ENCODE assay signal across 1 cellular context in the genomic region with DNA sequence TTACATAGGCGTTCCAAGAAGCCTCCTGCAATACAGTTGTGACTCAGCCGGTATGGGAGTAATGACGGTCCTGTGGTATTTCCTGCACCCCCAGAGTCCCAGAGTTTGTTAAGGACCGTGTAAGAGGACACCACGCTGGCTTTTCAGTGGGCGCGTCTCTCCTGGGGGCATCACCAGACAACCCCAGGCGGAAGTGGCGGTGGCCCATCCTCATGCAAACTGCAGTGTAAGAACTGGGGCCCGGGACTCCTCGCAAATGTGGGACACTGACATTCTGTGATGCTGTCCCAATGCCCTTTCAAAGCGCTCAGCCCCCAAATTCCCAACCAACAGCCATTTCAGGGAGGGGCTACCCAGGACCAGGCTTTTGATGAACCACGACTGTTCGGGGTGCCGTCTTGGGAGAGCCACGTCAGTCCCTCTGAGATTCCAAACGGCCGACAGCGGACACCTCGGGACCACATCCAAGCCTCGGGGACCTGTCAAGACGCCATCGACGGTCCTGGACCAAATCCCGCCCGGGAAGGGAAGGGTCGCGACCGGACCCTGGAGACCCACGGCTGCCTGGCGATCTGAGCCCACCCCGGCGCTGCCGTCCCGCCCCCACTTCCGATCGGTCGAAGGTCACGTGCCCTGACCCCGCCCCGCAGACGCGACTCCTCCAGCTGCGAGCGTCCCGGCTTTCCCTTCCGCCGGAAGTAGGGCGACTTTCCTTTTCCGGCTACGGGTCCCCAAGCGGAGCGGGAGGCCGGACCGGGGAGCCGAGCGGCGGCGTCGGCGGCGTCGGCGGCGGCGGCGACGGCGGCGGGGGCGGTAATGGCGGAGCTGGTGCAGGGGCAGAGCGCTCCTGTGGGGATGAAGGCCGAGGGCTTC.
TF ChIP-seq lines count a peak whose summit lies in the region.

A gene with protein sequence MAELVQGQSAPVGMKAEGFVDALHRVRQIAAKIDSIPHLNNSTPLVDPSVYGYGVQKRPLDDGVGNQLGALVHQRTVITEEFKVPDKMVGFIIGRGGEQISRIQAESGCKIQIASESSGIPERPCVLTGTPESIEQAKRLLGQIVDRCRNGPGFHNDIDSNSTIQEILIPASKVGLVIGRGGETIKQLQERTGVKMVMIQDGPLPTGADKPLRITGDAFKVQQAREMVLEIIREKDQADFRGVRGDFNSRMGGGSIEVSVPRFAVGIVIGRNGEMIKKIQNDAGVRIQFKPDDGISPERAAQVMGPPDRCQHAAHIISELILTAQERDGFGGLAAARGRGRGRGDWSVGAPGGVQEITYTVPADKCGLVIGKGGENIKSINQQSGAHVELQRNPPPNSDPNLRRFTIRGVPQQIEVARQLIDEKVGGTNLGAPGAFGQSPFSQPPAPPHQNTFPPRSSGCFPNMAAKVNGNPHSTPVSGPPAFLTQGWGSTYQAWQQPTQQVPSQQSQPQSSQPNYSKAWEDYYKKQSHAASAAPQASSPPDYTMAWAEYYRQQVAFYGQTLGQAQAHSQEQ (plus strand): TSS at position 713 of the 873 bp plus-strand sequence. CDS start 104 bp downstream, at position 817.

TF ChIP-seq in HepG2, 621 proteins besides CTCF, POLR2A, EP300 and RAD21 (continued from another document and continues in another):
- TF ChIP-seq, protein P1, sequence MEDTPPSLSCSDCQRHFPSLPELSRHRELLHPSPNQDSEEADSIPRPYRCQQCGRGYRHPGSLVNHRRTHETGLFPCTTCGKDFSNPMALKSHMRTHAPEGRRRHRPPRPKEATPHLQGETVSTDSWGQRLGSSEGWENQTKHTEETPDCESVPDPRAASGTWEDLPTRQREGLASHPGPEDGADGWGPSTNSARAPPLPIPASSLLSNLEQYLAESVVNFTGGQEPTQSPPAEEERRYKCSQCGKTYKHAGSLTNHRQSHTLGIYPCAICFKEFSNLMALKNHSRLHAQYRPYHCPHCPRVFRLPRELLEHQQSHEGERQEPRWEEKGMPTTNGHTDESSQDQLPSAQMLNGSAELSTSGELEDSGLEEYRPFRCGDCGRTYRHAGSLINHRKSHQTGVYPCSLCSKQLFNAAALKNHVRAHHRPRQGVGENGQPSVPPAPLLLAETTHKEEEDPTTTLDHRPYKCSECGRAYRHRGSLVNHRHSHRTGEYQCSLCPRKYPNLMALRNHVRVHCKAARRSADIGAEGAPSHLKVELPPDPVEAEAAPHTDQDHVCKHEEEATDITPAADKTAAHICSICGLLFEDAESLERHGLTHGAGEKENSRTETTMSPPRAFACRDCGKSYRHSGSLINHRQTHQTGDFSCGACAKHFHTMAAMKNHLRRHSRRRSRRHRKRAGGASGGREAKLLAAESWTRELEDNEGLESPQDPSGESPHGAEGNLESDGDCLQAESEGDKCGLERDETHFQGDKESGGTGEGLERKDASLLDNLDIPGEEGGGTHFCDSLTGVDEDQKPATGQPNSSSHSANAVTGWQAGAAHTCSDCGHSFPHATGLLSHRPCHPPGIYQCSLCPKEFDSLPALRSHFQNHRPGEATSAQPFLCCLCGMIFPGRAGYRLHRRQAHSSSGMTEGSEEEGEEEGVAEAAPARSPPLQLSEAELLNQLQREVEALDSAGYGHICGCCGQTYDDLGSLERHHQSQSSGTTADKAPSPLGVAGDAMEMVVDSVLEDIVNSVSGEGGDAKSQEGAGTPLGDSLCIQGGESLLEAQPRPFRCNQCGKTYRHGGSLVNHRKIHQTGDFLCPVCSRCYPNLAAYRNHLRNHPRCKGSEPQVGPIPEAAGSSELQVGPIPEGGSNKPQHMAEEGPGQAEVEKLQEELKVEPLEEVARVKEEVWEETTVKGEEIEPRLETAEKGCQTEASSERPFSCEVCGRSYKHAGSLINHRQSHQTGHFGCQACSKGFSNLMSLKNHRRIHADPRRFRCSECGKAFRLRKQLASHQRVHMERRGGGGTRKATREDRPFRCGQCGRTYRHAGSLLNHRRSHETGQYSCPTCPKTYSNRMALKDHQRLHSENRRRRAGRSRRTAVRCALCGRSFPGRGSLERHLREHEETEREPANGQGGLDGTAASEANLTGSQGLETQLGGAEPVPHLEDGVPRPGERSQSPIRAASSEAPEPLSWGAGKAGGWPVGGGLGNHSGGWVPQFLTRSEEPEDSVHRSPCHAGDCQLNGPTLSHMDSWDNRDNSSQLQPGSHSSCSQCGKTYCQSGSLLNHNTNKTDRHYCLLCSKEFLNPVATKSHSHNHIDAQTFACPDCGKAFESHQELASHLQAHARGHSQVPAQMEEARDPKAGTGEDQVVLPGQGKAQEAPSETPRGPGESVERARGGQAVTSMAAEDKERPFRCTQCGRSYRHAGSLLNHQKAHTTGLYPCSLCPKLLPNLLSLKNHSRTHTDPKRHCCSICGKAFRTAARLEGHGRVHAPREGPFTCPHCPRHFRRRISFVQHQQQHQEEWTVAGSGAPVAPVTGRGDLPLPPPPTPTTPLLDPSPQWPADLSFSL (CRISPR knock-in tag; IDR thresholded peaks at IDR 0.05) = no peak
- TF ChIP-seq, protein P2, sequence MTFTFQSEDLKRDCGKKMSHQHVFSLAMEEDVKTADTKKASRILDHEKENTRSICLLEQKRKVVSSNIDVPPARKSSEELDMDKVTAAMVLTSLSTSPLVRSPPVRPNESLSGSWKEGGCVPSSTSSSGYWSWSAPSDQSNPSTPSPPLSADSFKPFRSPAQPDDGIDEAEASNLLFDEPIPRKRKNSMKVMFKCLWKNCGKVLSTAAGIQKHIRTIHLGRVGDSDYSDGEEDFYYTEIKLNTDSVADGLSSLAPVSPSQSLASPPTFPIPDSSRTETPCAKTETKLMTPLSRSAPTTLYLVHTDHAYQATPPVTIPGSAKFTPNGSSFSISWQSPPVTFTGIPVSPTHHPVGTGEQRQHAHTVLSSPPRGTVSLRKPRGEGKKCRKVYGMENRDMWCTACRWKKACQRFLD (CRISPR knock-in tag; IDR thresholded peaks at IDR 0.05; ENCODE audit: borderline replicate concordance) = no peak
- TF ChIP-seq MIXL1 (CRISPR knock-in tag; IDR thresholded peaks at IDR 0.05) (0 out of 2 replicates have a peak, but pooled peaks have one; percentile 31), ZNF451 (CRISPR knock-in tag; IDR thresholded peaks at IDR 0.05) (peak; percentile 56; the same call in 1 of the 2 replicates), FOSL1 (CRISPR knock-in tag; IDR thresholded peaks at IDR 0.05; ENCODE audit: borderline replicate concordance) (no peak), ZNF558 (CRISPR knock-in tag; IDR thresholded peaks at IDR 0.05; ENCODE audit: borderline replicate concordance) (0 out of 2 replicates have a peak, but pooled peaks have one; percentile 16), ZNF205 (CRISPR knock-in tag; IDR thresholded peaks at IDR 0.05) (0 out of 2 replicates have a peak, but pooled peaks have one; percentile 27), GLI4 (CRISPR knock-in tag; IDR thresholded peaks at IDR 0.05; ENCODE audit: borderline replicate concordance) (no peak), ZNF343 (CRISPR knock-in tag; IDR thresholded peaks at IDR 0.05) (peak; percentile 70; the same call in 1 of the 2 replicates), CC2D1A (CRISPR knock-in tag; IDR thresholded peaks at IDR 0.05) (no peak), KAT2B (IDR thresholded peaks at IDR 0.05; ENCODE audit: borderline replicate concordance, low read depth, low read length) (no peak), ZNF460 (CRISPR knock-in tag; IDR thresholded peaks at IDR 0.05; ENCODE audit: borderline replicate concordance) (no peak; the same call in 1 of the 2 replicates), ZFP90 (CRISPR knock-in tag; IDR thresholded peaks at IDR 0.05; ENCODE audit: borderline replicate concordance) (no peak; the same call in 1 of the 2 replicates), ZNF350 (CRISPR knock-in tag; IDR thresholded peaks at IDR 0.05; ENCODE audit: borderline replicate concordance, low read depth) (peak; percentile 41; the same call in 1 of the 2 replicates), NPAS2 (CRISPR knock-in tag; IDR thresholded peaks at IDR 0.05; ENCODE audit: borderline replicate concordance) (no peak), IKZF4 (CRISPR knock-in tag; IDR thresholded peaks at IDR 0.05; ENCODE audit: borderline replicate concordance, low read depth, not compliant biosample characterization) (no peak), ZNF530 (CRISPR knock-in tag; IDR thresholded peaks at IDR 0.05; ENCODE audit: low read depth) (no peak), IRX3 (CRISPR knock-in tag; IDR thresholded peaks at IDR 0.05; ENCODE audit: borderline replicate concordance, low read depth) (peak; percentile 34; the same call in 1 of the 2 replicates), ZNF253 (CRISPR knock-in tag; IDR thresholded peaks at IDR 0.05; ENCODE audit: borderline replicate concordance) (peak; percentile 12; the same call in 1 of the 2 replicates), PHF21A (CRISPR knock-in tag; IDR thresholded peaks at IDR 0.05) (no peak), FOXA1 (IDR thresholded peaks at IDR 0.05) (no peak), FOXA1 (CRISPR knock-in tag; IDR thresholded peaks at IDR 0.05) (no peak)
- TF ChIP-seq, protein P3, sequence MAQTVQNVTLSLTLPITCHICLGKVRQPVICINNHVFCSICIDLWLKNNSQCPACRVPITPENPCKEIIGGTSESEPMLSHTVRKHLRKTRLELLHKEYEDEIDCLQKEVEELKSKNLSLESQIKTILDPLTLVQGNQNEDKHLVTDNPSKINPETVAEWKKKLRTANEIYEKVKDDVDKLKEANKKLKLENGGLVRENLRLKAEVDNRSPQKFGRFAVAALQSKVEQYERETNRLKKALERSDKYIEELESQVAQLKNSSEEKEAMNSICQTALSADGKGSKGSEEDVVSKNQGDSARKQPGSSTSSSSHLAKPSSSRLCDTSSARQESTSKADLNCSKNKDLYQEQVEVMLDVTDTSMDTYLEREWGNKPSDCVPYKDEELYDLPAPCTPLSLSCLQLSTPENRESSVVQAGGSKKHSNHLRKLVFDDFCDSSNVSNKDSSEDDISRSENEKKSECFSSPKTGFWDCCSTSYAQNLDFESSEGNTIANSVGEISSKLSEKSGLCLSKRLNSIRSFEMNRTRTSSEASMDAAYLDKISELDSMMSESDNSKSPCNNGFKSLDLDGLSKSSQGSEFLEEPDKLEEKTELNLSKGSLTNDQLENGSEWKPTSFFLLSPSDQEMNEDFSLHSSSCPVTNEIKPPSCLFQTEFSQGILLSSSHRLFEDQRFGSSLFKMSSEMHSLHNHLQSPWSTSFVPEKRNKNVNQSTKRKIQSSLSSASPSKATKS (CRISPR knock-in tag; IDR thresholded peaks at IDR 0.05) = no peak
- TF ChIP-seq, protein P4, sequence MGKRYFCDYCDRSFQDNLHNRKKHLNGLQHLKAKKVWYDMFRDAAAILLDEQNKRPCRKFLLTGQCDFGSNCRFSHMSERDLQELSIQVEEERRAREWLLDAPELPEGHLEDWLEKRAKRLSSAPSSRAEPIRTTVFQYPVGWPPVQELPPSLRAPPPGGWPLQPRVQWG (CRISPR knock-in tag; IDR thresholded peaks at IDR 0.05; ENCODE audit: borderline replicate concordance, low read depth) = no peak
- TF ChIP-seq, protein P5, sequence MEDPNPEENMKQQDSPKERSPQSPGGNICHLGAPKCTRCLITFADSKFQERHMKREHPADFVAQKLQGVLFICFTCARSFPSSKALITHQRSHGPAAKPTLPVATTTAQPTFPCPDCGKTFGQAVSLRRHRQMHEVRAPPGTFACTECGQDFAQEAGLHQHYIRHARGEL (CRISPR knock-in tag; IDR thresholded peaks at IDR 0.05) = peak; percentile 79
- TF ChIP-seq, protein P6, sequence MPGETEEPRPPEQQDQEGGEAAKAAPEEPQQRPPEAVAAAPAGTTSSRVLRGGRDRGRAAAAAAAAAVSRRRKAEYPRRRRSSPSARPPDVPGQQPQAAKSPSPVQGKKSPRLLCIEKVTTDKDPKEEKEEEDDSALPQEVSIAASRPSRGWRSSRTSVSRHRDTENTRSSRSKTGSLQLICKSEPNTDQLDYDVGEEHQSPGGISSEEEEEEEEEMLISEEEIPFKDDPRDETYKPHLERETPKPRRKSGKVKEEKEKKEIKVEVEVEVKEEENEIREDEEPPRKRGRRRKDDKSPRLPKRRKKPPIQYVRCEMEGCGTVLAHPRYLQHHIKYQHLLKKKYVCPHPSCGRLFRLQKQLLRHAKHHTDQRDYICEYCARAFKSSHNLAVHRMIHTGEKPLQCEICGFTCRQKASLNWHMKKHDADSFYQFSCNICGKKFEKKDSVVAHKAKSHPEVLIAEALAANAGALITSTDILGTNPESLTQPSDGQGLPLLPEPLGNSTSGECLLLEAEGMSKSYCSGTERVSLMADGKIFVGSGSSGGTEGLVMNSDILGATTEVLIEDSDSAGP (CRISPR knock-in tag; IDR thresholded peaks at IDR 0.05; ENCODE audit: borderline replicate concordance) = peak; percentile 77; the same call in 1 of the 2 replicates
- TF ChIP-seq, protein P7, sequence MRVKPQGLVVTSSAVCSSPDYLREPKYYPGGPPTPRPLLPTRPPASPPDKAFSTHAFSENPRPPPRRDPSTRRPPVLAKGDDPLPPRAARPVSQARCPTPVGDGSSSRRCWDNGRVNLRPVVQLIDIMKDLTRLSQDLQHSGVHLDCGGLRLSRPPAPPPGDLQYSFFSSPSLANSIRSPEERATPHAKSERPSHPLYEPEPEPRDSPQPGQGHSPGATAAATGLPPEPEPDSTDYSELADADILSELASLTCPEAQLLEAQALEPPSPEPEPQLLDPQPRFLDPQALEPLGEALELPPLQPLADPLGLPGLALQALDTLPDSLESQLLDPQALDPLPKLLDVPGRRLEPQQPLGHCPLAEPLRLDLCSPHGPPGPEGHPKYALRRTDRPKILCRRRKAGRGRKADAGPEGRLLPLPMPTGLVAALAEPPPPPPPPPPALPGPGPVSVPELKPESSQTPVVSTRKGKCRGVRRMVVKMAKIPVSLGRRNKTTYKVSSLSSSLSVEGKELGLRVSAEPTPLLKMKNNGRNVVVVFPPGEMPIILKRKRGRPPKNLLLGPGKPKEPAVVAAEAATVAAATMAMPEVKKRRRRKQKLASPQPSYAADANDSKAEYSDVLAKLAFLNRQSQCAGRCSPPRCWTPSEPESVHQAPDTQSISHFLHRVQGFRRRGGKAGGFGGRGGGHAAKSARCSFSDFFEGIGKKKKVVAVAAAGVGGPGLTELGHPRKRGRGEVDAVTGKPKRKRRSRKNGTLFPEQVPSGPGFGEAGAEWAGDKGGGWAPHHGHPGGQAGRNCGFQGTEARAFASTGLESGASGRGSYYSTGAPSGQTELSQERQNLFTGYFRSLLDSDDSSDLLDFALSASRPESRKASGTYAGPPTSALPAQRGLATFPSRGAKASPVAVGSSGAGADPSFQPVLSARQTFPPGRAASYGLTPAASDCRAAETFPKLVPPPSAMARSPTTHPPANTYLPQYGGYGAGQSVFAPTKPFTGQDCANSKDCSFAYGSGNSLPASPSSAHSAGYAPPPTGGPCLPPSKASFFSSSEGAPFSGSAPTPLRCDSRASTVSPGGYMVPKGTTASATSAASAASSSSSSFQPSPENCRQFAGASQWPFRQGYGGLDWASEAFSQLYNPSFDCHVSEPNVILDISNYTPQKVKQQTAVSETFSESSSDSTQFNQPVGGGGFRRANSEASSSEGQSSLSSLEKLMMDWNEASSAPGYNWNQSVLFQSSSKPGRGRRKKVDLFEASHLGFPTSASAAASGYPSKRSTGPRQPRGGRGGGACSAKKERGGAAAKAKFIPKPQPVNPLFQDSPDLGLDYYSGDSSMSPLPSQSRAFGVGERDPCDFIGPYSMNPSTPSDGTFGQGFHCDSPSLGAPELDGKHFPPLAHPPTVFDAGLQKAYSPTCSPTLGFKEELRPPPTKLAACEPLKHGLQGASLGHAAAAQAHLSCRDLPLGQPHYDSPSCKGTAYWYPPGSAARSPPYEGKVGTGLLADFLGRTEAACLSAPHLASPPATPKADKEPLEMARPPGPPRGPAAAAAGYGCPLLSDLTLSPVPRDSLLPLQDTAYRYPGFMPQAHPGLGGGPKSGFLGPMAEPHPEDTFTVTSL (CRISPR knock-in tag; IDR thresholded peaks at IDR 0.05; ENCODE audit: borderline replicate concordance) = 0 out of 2 replicates have a peak, but pooled peaks have one; percentile 33
- TF ChIP-seq, protein P8, sequence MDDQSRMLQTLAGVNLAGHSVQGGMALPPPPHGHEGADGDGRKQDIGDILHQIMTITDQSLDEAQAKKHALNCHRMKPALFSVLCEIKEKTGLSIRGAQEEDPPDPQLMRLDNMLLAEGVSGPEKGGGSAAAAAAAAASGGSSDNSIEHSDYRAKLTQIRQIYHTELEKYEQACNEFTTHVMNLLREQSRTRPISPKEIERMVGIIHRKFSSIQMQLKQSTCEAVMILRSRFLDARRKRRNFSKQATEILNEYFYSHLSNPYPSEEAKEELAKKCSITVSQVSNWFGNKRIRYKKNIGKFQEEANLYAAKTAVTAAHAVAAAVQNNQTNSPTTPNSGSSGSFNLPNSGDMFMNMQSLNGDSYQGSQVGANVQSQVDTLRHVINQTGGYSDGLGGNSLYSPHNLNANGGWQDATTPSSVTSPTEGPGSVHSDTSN (CRISPR knock-in tag; IDR thresholded peaks at IDR 0.05; ENCODE audit: borderline replicate concordance) = no peak
